In genomic region chr15:80785811-80786354, GRCh38 we compare ENCODE assay signal across 1 cellular context.
TF ChIP-seq lines count a peak whose summit lies in the region.

No MANE protein-coding gene starts in this region.

TF ChIP-seq in IMR-90, 13 proteins besides CTCF, POLR2A, EP300 and RAD21:
- TF ChIP-seq CHD1 (IDR thresholded peaks at IDR 0.05; ENCODE audit: low read depth, low read length): no peak
- TF ChIP-seq MAZ (IDR thresholded peaks at IDR 0.05; ENCODE audit: borderline replicate concordance, low read depth, low read length): no peak
- no peak for TF ChIP-seq CEBPB (IDR thresholded peaks at IDR 0.05; ENCODE audit: low read depth, low read length)
- no peak for TF ChIP-seq MXI1 (IDR thresholded peaks at IDR 0.05; ENCODE audit: borderline replicate concordance, low read depth, low read length)
- no peak for TF ChIP-seq BHLHE40 (IDR thresholded peaks at IDR 0.05; ENCODE audit: low read depth, low read length)
- no peak for TF ChIP-seq NFE2L2 (IDR thresholded peaks at IDR 0.05; ENCODE audit: low read depth, low read length)
- TF ChIP-seq, protein P1, sequence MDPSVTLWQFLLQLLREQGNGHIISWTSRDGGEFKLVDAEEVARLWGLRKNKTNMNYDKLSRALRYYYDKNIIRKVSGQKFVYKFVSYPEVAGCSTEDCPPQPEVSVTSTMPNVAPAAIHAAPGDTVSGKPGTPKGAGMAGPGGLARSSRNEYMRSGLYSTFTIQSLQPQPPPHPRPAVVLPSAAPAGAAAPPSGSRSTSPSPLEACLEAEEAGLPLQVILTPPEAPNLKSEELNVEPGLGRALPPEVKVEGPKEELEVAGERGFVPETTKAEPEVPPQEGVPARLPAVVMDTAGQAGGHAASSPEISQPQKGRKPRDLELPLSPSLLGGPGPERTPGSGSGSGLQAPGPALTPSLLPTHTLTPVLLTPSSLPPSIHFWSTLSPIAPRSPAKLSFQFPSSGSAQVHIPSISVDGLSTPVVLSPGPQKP (IDR thresholded peaks at IDR 0.05; ENCODE audit: borderline replicate concordance, low read depth, low read length): no peak
- TF ChIP-seq MAFK (IDR thresholded peaks at IDR 0.05; ENCODE audit: low read depth, low read length): no peak
- TF ChIP-seq RCOR1 (IDR thresholded peaks at IDR 0.05; ENCODE audit: insufficient replicate concordance, low read length): no peak
- no peak for TF ChIP-seq RFX5 (IDR thresholded peaks at IDR 0.05; ENCODE audit: low read depth, low read length)
- TF ChIP-seq, protein P2, sequence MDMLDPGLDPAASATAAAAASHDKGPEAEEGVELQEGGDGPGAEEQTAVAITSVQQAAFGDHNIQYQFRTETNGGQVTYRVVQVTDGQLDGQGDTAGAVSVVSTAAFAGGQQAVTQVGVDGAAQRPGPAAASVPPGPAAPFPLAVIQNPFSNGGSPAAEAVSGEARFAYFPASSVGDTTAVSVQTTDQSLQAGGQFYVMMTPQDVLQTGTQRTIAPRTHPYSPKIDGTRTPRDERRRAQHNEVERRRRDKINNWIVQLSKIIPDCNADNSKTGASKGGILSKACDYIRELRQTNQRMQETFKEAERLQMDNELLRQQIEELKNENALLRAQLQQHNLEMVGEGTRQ (IDR thresholded peaks at IDR 0.05; ENCODE audit: low read depth, low read length): no peak
- no peak for TF ChIP-seq SMC3 (IDR thresholded peaks at IDR 0.05; ENCODE audit: low read depth, low read length)
- no peak for TF ChIP-seq FOS (IDR thresholded peaks at IDR 0.05; ENCODE audit: low read depth, low read length)
